9 cellular contexts compared by ENCODE assay signal in the genomic region with DNA sequence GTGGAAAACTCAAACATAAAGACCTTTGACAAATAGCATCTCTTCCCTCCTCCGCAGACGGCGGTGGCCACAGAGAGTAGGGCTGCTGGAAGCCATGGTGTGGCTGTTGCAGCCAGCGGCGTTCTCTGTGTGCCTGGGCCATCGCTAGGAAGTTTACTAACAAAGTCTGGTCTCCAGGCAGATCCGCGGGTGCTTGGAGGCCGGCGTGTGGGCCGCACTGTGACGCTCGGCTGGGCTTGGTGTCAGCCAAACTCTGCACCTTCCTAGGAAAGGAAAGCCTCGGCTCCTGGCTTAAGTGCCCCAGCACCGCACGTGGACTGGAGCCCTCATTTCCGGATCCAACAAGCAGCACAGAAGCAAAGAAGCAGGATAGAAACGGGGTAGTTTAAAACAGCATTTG.
A peak's percentile ranks its signal among the peaks of the same experiment; 100 is the strongest.
DNase-seq lines count a peak whose midpoint lies in the region; ATAC-seq, FAIRE-seq and TF ChIP-seq lines count a peak whose summit lies in the region.
"Had no signal": no experiment of that assay in that cellular context is flagged by ENCODE, and none has a peak within 500 bp of the region (broad histone marks: within the 10 kb centered on the region; RNA-seq: fewer than 3 reads in every experiment).

No MANE protein-coding gene starts in this region.

- no peak overlapping the region for H3K9ac ChIP-seq in HepG2 (ENCODE audit: insufficient read depth, low read depth, low read length)

- CTCF ChIA-PET in HepG2 (lab: Yijun Ruan, JAX; ENCODE audit: low intra/inter-chr PET ratio, low total read pairs) = no interaction called here

- TF ChIP-seq EP300 in HepG2 (IDR thresholded peaks at IDR 0.05; ENCODE audit: low read depth in 2 of 2, low read length in 2 of 2) = no peak
- no peak for TF ChIP-seq EP300 in HepG2 (CRISPR knock-in tag; IDR thresholded peaks at IDR 0.05; ENCODE audit: borderline replicate concordance)

- H3K27me3 ChIP-seq in right lobe of liver = no peaks in the 10 kb centered on the region
- no peaks in the 10 kb centered on the region for H3K27me3 ChIP-seq in HepG2 (ENCODE audit: control insufficient read depth in 1 of 2, insufficient read depth in 2 of 2, low read length in 2 of 2)
- no peaks in the 10 kb centered on the region for H3K27me3 ChIP-seq in lower lobe of right lung (ENCODE audit: low read depth)
- no peaks in the 10 kb centered on the region for H3K27me3 ChIP-seq in upper lobe of right lung

- TF ChIP-seq POLR2A in right lobe of liver (IDR thresholded peaks at IDR 0.05) (no peak), HepG2 (IDR thresholded peaks at IDR 0.05; ENCODE audit: insufficient read depth in 1 of 2, low read depth in 2 of 2, low read length in 2 of 2) (no peak)

- H3K4me3 ChIP-seq in right lobe of liver (no peak overlapping the region), HepG2 (replicated peaks in 1 of 3; ENCODE audit: insufficient read depth in 1 of 3, low read depth in 2 of 3, low read length in 3 of 3) (no peak overlapping the region), lower lobe of right lung (no peak overlapping the region), upper lobe of right lung (no peak overlapping the region)

- no peak for TF ChIP-seq RAD21 in HepG2 (CRISPR knock-in tag; IDR thresholded peaks at IDR 0.05)

- H2AFZ ChIP-seq in HepG2 (ENCODE audit: low read length) = no peak overlapping the region

- no peak for DNase-seq in right lobe of liver
- no peak for DNase-seq in HepG2 (ENCODE audit: low spot score)
- DNase-seq in activated naive CD8-positive, alpha-beta T cell treated with anti-CD3 and anti-CD28 coated beads, Interleukin-2, amount 50 U/mL, for 24 hours = no peak
- DNase-seq in lower lobe of right lung = peak; percentile 71
- peak; percentile 74 for DNase-seq in upper lobe of right lung
- no peak for DNase-seq in NCI-H2171 treated with DMSO at 0.1 percent for 48 hours (lab: John Stamatoyannopoulos, UW)
- DNase-seq: NCI-H526 treated with DMSO at 0.1 percent for 48 hours had no signal

- in situ Hi-C loops in HepG2 (cut with HindIII; ENCODE audit: extremely low pct_ligation_motif_present, low pct_unique_long_range_greater_than_20kb) = no loop called here

- intact Hi-C loops in right lobe of liver (cut with DNase I) (no loop called here), HepG2 (cut with micrococcal nuclease; ENCODE audit: unreplicated experiment) (no loop called here), lower lobe of right lung (cut with DNase I) (no loop called here), upper lobe of right lung (cut with DNase I) (no loop called here)

- no peaks in the 10 kb centered on the region for H3K36me3 ChIP-seq in right lobe of liver
- peaks cover 0 to 7% of the 10 kb centered on the region in 2 experiments; a peak in 1 of 5 replicates for H3K36me3 ChIP-seq in HepG2 (replicated peaks in 1 of 2; ENCODE audit: control insufficient read depth in 1 of 2, insufficient read depth in 2 of 2, low read length in 2 of 2)
- H3K36me3 ChIP-seq in lower lobe of right lung = no peaks in the 10 kb centered on the region
- no peaks in the 10 kb centered on the region for H3K36me3 ChIP-seq in upper lobe of right lung

- no peaks in the 10 kb centered on the region for H3K9me3 Mint-ChIP-seq in activated naive CD8-positive, alpha-beta T cell treated with anti-CD3 and anti-CD28 coated beads, Interleukin-2, amount 50 U/mL, for 24 hours

- no peak overlapping the region for H3K27ac ChIP-seq in right lobe of liver
- H3K27ac ChIP-seq in HepG2 (ENCODE audit: extremely low read length, insufficient read depth, low read length) = no peak overlapping the region
- peak overlapping the region; percentile 13 for H3K27ac ChIP-seq in lower lobe of right lung
- no peak overlapping the region for H3K27ac ChIP-seq in upper lobe of right lung

- no peaks in the 10 kb centered on the region for H3K27me3 Mint-ChIP-seq in activated naive CD8-positive, alpha-beta T cell treated with anti-CD3 and anti-CD28 coated beads, Interleukin-2, amount 50 U/mL, for 24 hours

- peak in 3 of 4 donors; percentile 20 to 54 (median 30) for ATAC-seq in right lobe of liver
- no peak for ATAC-seq in HepG2
- ATAC-seq in activated naive CD8-positive, alpha-beta T cell treated with anti-CD3 and anti-CD28 coated beads, Interleukin-2, amount 50 U/mL, for 24 hours = no peak
- peak; percentile 72 for ATAC-seq in lower lobe of right lung
- peak; percentile 68 for ATAC-seq in upper lobe of right lung
- no peak for ATAC-seq in GM18498 (IDR thresholded peaks at IDR 0.05; ENCODE audit: unreplicated experiment)
- no peak for ATAC-seq in GM19395 (IDR thresholded peaks at IDR 0.05; ENCODE audit: unreplicated experiment)

- no peak overlapping the region for H3K4me3 Mint-ChIP-seq in activated naive CD8-positive, alpha-beta T cell treated with anti-CD3 and anti-CD28 coated beads, Interleukin-2, amount 50 U/mL, for 24 hours

- POLR2A ChIA-PET in HepG2 (lab: Yijun Ruan, JAX) = no interaction called here

- H3K4me1 ChIP-seq in right lobe of liver = peaks cover 0 to 12% (median 0%) of the 10 kb centered on the region in 4 donors
- H3K4me1 ChIP-seq in HepG2 (ENCODE audit: insufficient read depth, low read length) = 0 out of 2 replicates have a peak, but pooled peaks cover 7% of the 10 kb centered on the region
- H3K4me1 ChIP-seq in lower lobe of right lung = peaks cover 58% of the 10 kb centered on the region
- H3K4me1 ChIP-seq in upper lobe of right lung = peaks cover 23% of the 10 kb centered on the region

- BruUV-seq in HepG2 (replicated peaks; lab: Mats Ljungman, UMichigan) = no TSS peak

- peak overlapping the region; percentile 86 for H3K27ac Mint-ChIP-seq in activated naive CD8-positive, alpha-beta T cell treated with anti-CD3 and anti-CD28 coated beads, Interleukin-2, amount 50 U/mL, for 24 hours

- TF ChIP-seq CTCF in right lobe of liver (IDR thresholded peaks at IDR 0.05) (no peak), HepG2 (CRISPR knock-in tag; IDR thresholded peaks at IDR 0.05) (no peak), lower lobe of right lung (IDR thresholded peaks at IDR 0.05) (no peak), upper lobe of right lung (IDR thresholded peaks at IDR 0.05) (no peak)

- H4K20me1 ChIP-seq in HepG2 (ENCODE audit: insufficient read depth, low read length) = no peaks in the 10 kb centered on the region

- peaks cover 92% of the 10 kb centered on the region for H3K4me1 Mint-ChIP-seq in activated naive CD8-positive, alpha-beta T cell treated with anti-CD3 and anti-CD28 coated beads, Interleukin-2, amount 50 U/mL, for 24 hours

- H3K79me2 ChIP-seq in HepG2 (ENCODE audit: insufficient read depth, low read length) = no peaks in the 10 kb centered on the region

- 35% methylated on average over 2 of the region's 18 CpGs for WGBS in right lobe of liver (ENCODE audit: insufficient coverage, low coverage, low lambda C conversion rate, missing lambda C conversion rate)
- 96% methylated on average over 9 of the region's 18 CpGs for WGBS in HepG2 (ENCODE audit: low lambda C conversion rate)

- H3K9me3 ChIP-seq in right lobe of liver (no peaks in the 10 kb centered on the region), HepG2 (ENCODE audit: low read length) (no peaks in the 10 kb centered on the region), lower lobe of right lung (no peaks in the 10 kb centered on the region), upper lobe of right lung (no peaks in the 10 kb centered on the region)

- FAIRE-seq in HepG2 (lab: Jason Lieb, UNC) = no peak

- no peak overlapping the region for H3K4me2 ChIP-seq in HepG2 (ENCODE audit: low read depth, low read length)

- peaks cover 13% of the 10 kb centered on the region for H3K36me3 Mint-ChIP-seq in activated naive CD8-positive, alpha-beta T cell treated with anti-CD3 and anti-CD28 coated beads, Interleukin-2, amount 50 U/mL, for 24 hours (ENCODE audit: low read depth)

TF ChIP-seq in HepG2, 621 proteins besides CTCF, POLR2A, EP300 and RAD21:
- TF ChIP-seq TBX2 (CRISPR knock-in tag; IDR thresholded peaks at IDR 0.05; ENCODE audit: borderline replicate concordance) (no peak), ETV5 (CRISPR knock-in tag; IDR thresholded peaks at IDR 0.05; ENCODE audit: borderline replicate concordance) (no peak), MTA3 (CRISPR knock-in tag; IDR thresholded peaks at IDR 0.05) (no peak), ELF4 (CRISPR knock-in tag; IDR thresholded peaks at IDR 0.05; ENCODE audit: borderline replicate concordance) (no peak), KDM3A (CRISPR knock-in tag; IDR thresholded peaks at IDR 0.05; ENCODE audit: low read depth) (no peak)
- TF ChIP-seq, protein P1, sequence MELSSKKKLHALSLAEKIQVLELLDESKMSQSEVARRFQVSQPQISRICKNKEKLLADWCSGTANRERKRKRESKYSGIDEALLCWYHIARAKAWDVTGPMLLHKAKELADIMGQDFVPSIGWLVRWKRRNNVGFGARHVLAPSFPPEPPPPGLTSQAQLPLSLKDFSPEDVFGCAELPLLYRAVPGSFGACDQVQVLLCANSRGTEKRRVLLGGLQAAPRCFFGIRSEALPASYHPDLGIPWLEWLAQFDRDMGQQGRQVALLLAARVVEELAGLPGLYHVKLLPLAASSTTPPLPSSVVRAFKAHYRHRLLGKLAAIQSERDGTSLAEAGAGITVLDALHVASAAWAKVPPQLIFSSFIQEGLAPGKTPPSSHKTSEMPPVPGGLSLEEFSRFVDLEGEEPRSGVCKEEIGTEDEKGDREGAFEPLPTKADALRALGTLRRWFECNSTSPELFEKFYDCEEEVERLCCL (CRISPR knock-in tag; IDR thresholded peaks at IDR 0.05; ENCODE audit: borderline replicate concordance) = no peak

Comparison
In these comparisons a context has a peak if more than half of its experiments do, and no peak if none do; other contexts are left out.
1. ATAC-seq: peak in right lobe of liver (3 of 4), lower lobe of right lung (2 of 2) and upper lobe of right lung (single experiment); none in HepG2 (single experiment), activated naive CD8-positive, alpha-beta T cell treated with anti-CD3 and anti-CD28 coated beads, Interleukin-2, amount 50 U/mL, for 24 hours (single experiment), GM18498 (single experiment) and GM19395 (single experiment).
2. DNase-seq: peak in lower lobe of right lung (single experiment) and upper lobe of right lung (single experiment); none in right lobe of liver (0 of 3), HepG2 (single experiment), activated naive CD8-positive, alpha-beta T cell treated with anti-CD3 and anti-CD28 coated beads, Interleukin-2, amount 50 U/mL, for 24 hours (single experiment) and NCI-H2171 treated with DMSO at 0.1 percent for 48 hours (single experiment).